In genomic region chr1:231841616-231842344, GRCh38 we compare ENCODE assay signal across 15 cellular contexts.
A peak's percentile ranks its signal among the peaks of the same experiment; 100 is the strongest.
DNase-seq lines count a peak whose midpoint lies in the region; ATAC-seq and TF ChIP-seq lines count a peak whose summit lies in the region.
"Had no signal": no experiment of that assay in that cellular context is flagged by ENCODE, and none has a peak within 500 bp of the region (broad histone marks: within the 10 kb centered on the region; RNA-seq: fewer than 3 reads in every experiment).

No MANE protein-coding gene starts in this region.

- dilution Hi-C loops in mammary epithelial cell (cut with HindIII; ENCODE audit: low sequenced_read_pairs), result no loop called here

- no peaks in the 10 kb centered on the region for H3F3A ChIP-seq in MM.1S (ENCODE audit: insufficient read depth, low read length)

- H3K4me1 ChIP-seq in mammary epithelial cell (ENCODE audit: insufficient read depth, low read length), result no peaks in the 10 kb centered on the region
- no peaks in the 10 kb centered on the region for H3K4me1 ChIP-seq in MM.1S (ENCODE audit: low read length)

- BruUV-seq in mammary epithelial cell (replicated peaks; lab: Mats Ljungman, UMichigan), result no TSS peak

- no peak overlapping the region for H3K27ac ChIP-seq in mammary epithelial cell (ENCODE audit: insufficient read depth, low read depth, low read length)
- H3K27ac ChIP-seq in MM.1S (ENCODE audit: low read length), result no peak overlapping the region
- H3K27ac ChIP-seq: body of pancreas, stomach had no signal

- H4K20me1 ChIP-seq in mammary epithelial cell (ENCODE audit: insufficient read depth, low read length) (no peaks in the 10 kb centered on the region), MM.1S (ENCODE audit: insufficient read depth, low read length) (no peaks in the 10 kb centered on the region)

- CTCF ChIA-PET in mammary epithelial cell (lab: Charles Lee; ENCODE audit: low non-redundant PET), result no interaction called here

- no peaks in the 10 kb centered on the region for H3K79me2 ChIP-seq in mammary epithelial cell (ENCODE audit: insufficient read depth, low read length)
- no peaks in the 10 kb centered on the region for H3K79me2 ChIP-seq in MM.1S (ENCODE audit: low read length)

- H3K4me3 ChIP-seq in HFF-Myc (replicated peaks; ENCODE audit: low read depth, low read length), result no peak overlapping the region
- no peak overlapping the region for H3K4me3 ChIP-seq in mammary epithelial cell (replicated peaks in 1 of 3; ENCODE audit: insufficient read depth in 1 of 3, low read depth in 2 of 3, low read length in 3 of 3)
- H3K4me3 ChIP-seq in MM.1S (ENCODE audit: low read length), result no peak overlapping the region
- H3K4me3 ChIP-seq: body of pancreas, stomach had no signal

- H3K4me2 ChIP-seq in mammary epithelial cell (ENCODE audit: insufficient read depth, low read depth, low read length), result no peak overlapping the region
- no peak overlapping the region for H3K4me2 ChIP-seq in MM.1S (ENCODE audit: low read depth, low read length)

- in situ Hi-C loops in mammary epithelial cell (cut with MboI; ENCODE audit: low sequenced_read_pairs in 2 of 2), result no loop called here

- H2AFZ ChIP-seq in mammary epithelial cell (ENCODE audit: low read depth, low read length), result no peak overlapping the region
- no peak overlapping the region for H2AFZ ChIP-seq in MM.1S (ENCODE audit: low read length)

- 77% methylated on average over 5 of the region's 5 CpGs for whole genome bisulfite sequencing in mammary epithelial cell (ENCODE audit: low coverage, missing lambda C conversion rate)

- H3K9ac ChIP-seq in mammary epithelial cell (ENCODE audit: insufficient read depth, low read length), result no peak overlapping the region
- no peak overlapping the region for H3K9ac ChIP-seq in MM.1S (ENCODE audit: low read length)

- H3K9me2 ChIP-seq in MM.1S (replicated peaks; ENCODE audit: insufficient read depth, low read length), result no peaks in the 10 kb centered on the region

- ATAC-seq in HG02588 (IDR thresholded peaks at IDR 0.05; ENCODE audit: unreplicated experiment) (no peak), SK-N-SH treated with all-trans-retinoic acid at 6 μM for 48 hours (no peak)
- ATAC-seq: body of pancreas had no signal

- TF ChIP-seq CTCF in HFF-Myc (IDR thresholded peaks at IDR 0.05; ENCODE audit: low read depth, low read length, missing control alignments) (no peak), mammary epithelial cell (conservative IDR thresholded peaks at IDR 0.05 in 1 of 2, IDR thresholded peaks at IDR 0.05 in 1 of 2; ENCODE audit: extremely low read depth in 1 of 2, insufficient read depth in 1 of 2, low read depth in 1 of 2, low read length in 2 of 2) (no peak), MM.1S (IDR thresholded peaks at IDR 0.05; ENCODE audit: low read length) (no peak)

- H3K27me3 ChIP-seq in mammary epithelial cell (ENCODE audit: insufficient read depth, low read length) (no peaks in the 10 kb centered on the region), MM.1S (replicated peaks; ENCODE audit: insufficient read depth, low read length) (no peaks in the 10 kb centered on the region)
- H3K27me3 ChIP-seq: body of pancreas had no signal

- intact Hi-C loops in mammary epithelial cell (cut with micrococcal nuclease), result no loop called here

- peak; percentile 55 for DNase-seq in AG08395 (ENCODE audit: low spot score)
- peak; percentile 15 for DNase-seq in HFF-Myc (ENCODE audit: extremely low read depth, low read depth)
- DNase-seq in mammary epithelial cell, result peak; percentile 18
- peak; percentile 81 for DNase-seq in kidney glomerular epithelial cell (lab: John Stamatoyannopoulos, UW)
- DNase-seq in MM.1S, result no peak
- no peak for DNase-seq in HuH-7 (ENCODE audit: low spot score)
- DNase-seq: activated gamma-delta T cell; glutamatergic neuron; GOT3; NCI-H1092 treated with DMSO at 0.1 percent for 48 hours; stimulated activated CD4-positive, alpha-beta T cell treated with anti-CD3 and anti-CD28 coated beads, Interleukin-12 subunit alpha, Interleukin-12 subunit beta, amount 100 ng/mL, for 4 hours; stomach had no signal

- H3K36me3 ChIP-seq in mammary epithelial cell (ENCODE audit: insufficient read depth, low read length) (no peaks in the 10 kb centered on the region), MM.1S (replicated peaks; ENCODE audit: insufficient read depth, low read length) (no peaks in the 10 kb centered on the region)
- H3K36me3 ChIP-seq: stomach had no signal

- H3K9me3 ChIP-seq in mammary epithelial cell (replicated peaks; ENCODE audit: insufficient read depth, low read length), result no peaks in the 10 kb centered on the region
- no peaks in the 10 kb centered on the region for H3K9me3 ChIP-seq in MM.1S (replicated peaks; ENCODE audit: insufficient read depth, low read length)
- H3K9me3 ChIP-seq: body of pancreas, stomach had no signal

TF ChIP-seq in SK-N-SH treated with all-trans-retinoic acid at 6 μM for 48 hours, 23 proteins besides CTCF, POLR2A, EP300 and RAD21 (continues in another document):
- TF ChIP-seq ESRRG (CRISPR knock-in tag; IDR thresholded peaks at IDR 0.05) (no peak), ZC3H10 (CRISPR knock-in tag; IDR thresholded peaks at IDR 0.05) (no peak), TSHZ2 (CRISPR knock-in tag; IDR thresholded peaks at IDR 0.05) (no peak), RARB (CRISPR knock-in tag; IDR thresholded peaks at IDR 0.05) (no peak), ZNF8 (CRISPR knock-in tag; IDR thresholded peaks at IDR 0.05) (no peak), GLIS3 (CRISPR knock-in tag; IDR thresholded peaks at IDR 0.05) (no peak), ZFP30 (CRISPR knock-in tag; IDR thresholded peaks at IDR 0.05) (no peak), TOX (CRISPR knock-in tag; IDR thresholded peaks at IDR 0.05; ENCODE audit: borderline replicate concordance) (no peak), BACH2 (CRISPR knock-in tag; IDR thresholded peaks at IDR 0.05; ENCODE audit: borderline replicate concordance) (no peak), ARNTL (CRISPR knock-in tag; IDR thresholded peaks at IDR 0.05; ENCODE audit: borderline replicate concordance, low read depth) (no peak), TCF4 (CRISPR knock-in tag; IDR thresholded peaks at IDR 0.05; ENCODE audit: borderline replicate concordance) (no peak), PPARA (CRISPR knock-in tag; IDR thresholded peaks at IDR 0.05; ENCODE audit: borderline replicate concordance) (no peak)
- TF ChIP-seq, protein P1, sequence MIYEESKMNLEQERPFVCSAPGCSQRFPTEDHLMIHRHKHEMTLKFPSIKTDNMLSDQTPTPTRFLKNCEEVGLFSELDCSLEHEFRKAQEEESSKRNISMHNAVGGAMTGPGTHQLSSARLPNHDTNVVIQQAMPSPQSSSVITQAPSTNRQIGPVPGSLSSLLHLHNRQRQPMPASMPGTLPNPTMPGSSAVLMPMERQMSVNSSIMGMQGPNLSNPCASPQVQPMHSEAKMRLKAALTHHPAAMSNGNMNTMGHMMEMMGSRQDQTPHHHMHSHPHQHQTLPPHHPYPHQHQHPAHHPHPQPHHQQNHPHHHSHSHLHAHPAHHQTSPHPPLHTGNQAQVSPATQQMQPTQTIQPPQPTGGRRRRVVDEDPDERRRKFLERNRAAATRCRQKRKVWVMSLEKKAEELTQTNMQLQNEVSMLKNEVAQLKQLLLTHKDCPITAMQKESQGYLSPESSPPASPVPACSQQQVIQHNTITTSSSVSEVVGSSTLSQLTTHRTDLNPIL (CRISPR knock-in tag; IDR thresholded peaks at IDR 0.05; ENCODE audit: low read depth), result no peak
- TF ChIP-seq, protein P2, sequence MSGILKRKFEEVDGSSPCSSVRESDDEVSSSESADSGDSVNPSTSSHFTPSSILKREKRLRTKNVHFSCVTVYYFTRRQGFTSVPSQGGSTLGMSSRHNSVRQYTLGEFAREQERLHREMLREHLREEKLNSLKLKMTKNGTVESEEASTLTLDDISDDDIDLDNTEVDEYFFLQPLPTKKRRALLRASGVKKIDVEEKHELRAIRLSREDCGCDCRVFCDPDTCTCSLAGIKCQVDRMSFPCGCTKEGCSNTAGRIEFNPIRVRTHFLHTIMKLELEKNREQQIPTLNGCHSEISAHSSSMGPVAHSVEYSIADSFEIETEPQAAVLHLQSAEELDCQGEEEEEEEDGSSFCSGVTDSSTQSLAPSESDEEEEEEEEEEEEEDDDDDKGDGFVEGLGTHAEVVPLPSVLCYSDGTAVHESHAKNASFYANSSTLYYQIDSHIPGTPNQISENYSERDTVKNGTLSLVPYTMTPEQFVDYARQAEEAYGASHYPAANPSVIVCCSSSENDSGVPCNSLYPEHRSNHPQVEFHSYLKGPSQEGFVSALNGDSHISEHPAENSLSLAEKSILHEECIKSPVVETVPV (CRISPR knock-in tag; IDR thresholded peaks at IDR 0.05), result no peak

Comparison
In these comparisons a context has a peak if more than half of its experiments do, and no peak if none do; other contexts are left out.
1. DNase-seq: peak in AG08395 (single experiment), HFF-Myc (single experiment), mammary epithelial cell (single experiment) and kidney glomerular epithelial cell (single experiment); none in MM.1S (single experiment) and HuH-7 (single experiment).